ENCODE assay signal across 26 cellular contexts in genomic region chr6:50840112-50840813, GRCh38. TPM values are rescaled to one million over a fixed set of nuclear protein-coding genes. Genes with fewer than 3 reads are reported as not detected.
"Had no signal": no experiment of that assay in that cellular context is flagged by ENCODE, and none has a peak within 500 bp of the region (broad histone marks: within the 10 kb centered on the region; RNA-seq: fewer than 3 reads in every experiment).

No MANE protein-coding gene starts in this region.

- H3K36me3 ChIP-seq: neural progenitor cell, pancreas, spleen had no signal

- H3K4me1 Mint-ChIP-seq: natural killer cell had no signal

- H3K4me3 ChIP-seq: esophagus squamous epithelium, hepatocyte, neural progenitor cell, pancreas, spleen had no signal

- H3K36me3 Mint-ChIP-seq: neural progenitor cell; stimulated activated naive B cell treated with anti-CD40 and anti-IgM and Interleukin-4, amounts not matched to agents 10 μg/mL and 1 μg/mL and 100 μg/mL, for 72 hours had no signal

- H2AFZ ChIP-seq: hepatocyte, neural progenitor cell had no signal

- ATAC-seq: effector memory CD8-positive, alpha-beta T cell; left lobe of liver; natural killer cell; pancreas; sciatic nerve; stimulated activated naive B cell treated with anti-CD40 and anti-IgM and Interleukin-4, amounts not matched to agents 10 μg/mL and 1 μg/mL and 100 μg/mL, for 72 hours; stimulated activated naive CD8-positive, alpha-beta T cell treated with anti-CD3 and anti-CD28 coated beads, Interleukin-15, amount 100 ng/mL, for 72 hours had no signal

- H3K4me2 ChIP-seq: hepatocyte, neural progenitor cell had no signal

- H3K4me3 Mint-ChIP-seq: dendritic cell treated with granulocyte-macrophage colony-stimulating factor and Interleukin-4, amounts not matched to agents 40 ng/mL and 50 ng/mL, for 4 days; effector memory CD8-positive, alpha-beta T cell; natural killer cell; neural progenitor cell; stimulated activated naive B cell treated with anti-CD40 and anti-IgM and Interleukin-4, amounts not matched to agents 10 μg/mL and 1 μg/mL and 100 μg/mL, for 72 hours; stimulated activated naive CD8-positive, alpha-beta T cell treated with anti-CD3 and anti-CD28 coated beads, Interleukin-15, amount 100 ng/mL, for 72 hours had no signal

- DNase-seq: cerebellar nuclear complex; effector memory CD8-positive, alpha-beta T cell; esophagus squamous epithelium; foreskin fibroblast; kidney glomerular epithelial cell; natural killer cell; nucleus accumbens; pancreas; spleen; stimulated activated CD4-positive, alpha-beta T cell treated with anti-CD3 and anti-CD28 coated beads, Interleukin-15, amount 100 ng/mL, for 24 hours; stimulated activated CD4-positive, alpha-beta T cell treated with anti-CD3 and anti-CD28 coated beads, Interleukin-2, amount 100 ng/mL, for 24 hours; stimulated activated CD4-positive, alpha-beta T cell treated with anti-CD3 and anti-CD28 coated beads, Interleukin-4, amount 100 ng/mL, for 4 hours; stimulated activated naive B cell treated with anti-CD40 and anti-IgM and Interleukin-4, amounts not matched to agents 10 μg/mL and 1 μg/mL and 100 μg/mL, for 72 hours; stimulated activated naive CD8-positive, alpha-beta T cell treated with anti-CD3 and anti-CD28 coated beads, Interleukin-15, amount 100 ng/mL, for 72 hours had no signal

- H3K9me3 ChIP-seq: esophagus squamous epithelium, pancreas had no signal

- H3K9ac ChIP-seq: neural progenitor cell had no signal

- H3K9me3 Mint-ChIP-seq: dendritic cell treated with granulocyte-macrophage colony-stimulating factor and Interleukin-4, amounts not matched to agents 40 ng/mL and 50 ng/mL, for 4 days; neural progenitor cell; stimulated activated naive B cell treated with anti-CD40 and anti-IgM and Interleukin-4, amounts not matched to agents 10 μg/mL and 1 μg/mL and 100 μg/mL, for 72 hours had no signal

- H3K27ac Mint-ChIP-seq: dendritic cell treated with granulocyte-macrophage colony-stimulating factor and Interleukin-4, amounts not matched to agents 40 ng/mL and 50 ng/mL, for 4 days; effector memory CD8-positive, alpha-beta T cell; natural killer cell; neural progenitor cell; progenitor cell of endocrine pancreas; stimulated activated naive B cell treated with anti-CD40 and anti-IgM and Interleukin-4, amounts not matched to agents 10 μg/mL and 1 μg/mL and 100 μg/mL, for 72 hours; stimulated activated naive CD8-positive, alpha-beta T cell treated with anti-CD3 and anti-CD28 coated beads, Interleukin-15, amount 100 ng/mL, for 72 hours had no signal

- H3K27ac ChIP-seq: hepatocyte, neural progenitor cell, pancreas, spleen had no signal

- H3K79me2 ChIP-seq: hepatocyte had no signal

- FAIRE-seq: colon, pancreas, urothelium cell line had no signal

- H3K4me1 ChIP-seq: pancreas had no signal

RNA-seq across cellular contexts. Expression of gene TFAP2B, which starts 21.6 kb away (rescaled TPM):
- total RNA-seq: left lobe of liver, mucosa of gallbladder, myocyte, natural killer cell, pancreas, sciatic nerve, skeletal muscle tissue, spleen, subcutaneous adipose tissue had no signal
- polyA plus RNA-seq: pancreas, spleen had no signal
